In genomic region chr22:36671398-36671797, GRCh38 we compare ENCODE assay signal across 24 cellular contexts. TPM values are rescaled to one million over a fixed set of nuclear protein-coding genes. Genes with fewer than 3 reads are reported as not detected.
"Had no signal": no experiment of that assay in that cellular context is flagged by ENCODE, and none has a peak within 500 bp of the region (broad histone marks: within the 10 kb centered on the region; RNA-seq: fewer than 3 reads in every experiment).

No MANE protein-coding gene starts in this region.

- H3K4me1 ChIP-seq: spleen, testis, vagina had no signal

- H3K36me3 ChIP-seq: brain microvascular endothelial cell, spleen, vagina, WERI-Rb-1 had no signal

- DNase-seq: activated CD4-positive, alpha-beta T cell treated with anti-CD3 and anti-CD28 coated beads, Interleukin-2, amount 10 ng/mL, durations not matched to agents 7 days and 5 days; activated CD4-positive, CD25-positive, alpha-beta regulatory T cell treated with anti-CD3 and anti-CD28 coated beads, Interleukin-2, amount 50 U/mL, for 72 hours; activated T-cell treated with anti-CD3 and anti-CD28 coated beads, Interleukin-2, amount 50 U/mL, for 24 hours; aorta; brain microvascular endothelial cell; effector memory CD4-positive, alpha-beta T cell; head of caudate nucleus; hypothalamus; spleen; stimulated activated CD4-positive, alpha-beta T cell treated with anti-CD3 and anti-CD28 coated beads, Interleukin-4, amount 100 ng/mL, for 1 hour; stimulated activated naive CD4-positive, alpha-beta T cell; testis; WERI-Rb-1 had no signal

- H3K27ac Mint-ChIP-seq: activated CD4-positive, alpha-beta T cell treated with anti-CD3 and anti-CD28 coated beads, Interleukin-2, amount 10 ng/mL, durations not matched to agents 7 days and 5 days; activated naive CD4-positive, alpha-beta T cell treated with anti-CD3 and anti-CD28 coated beads, Interleukin-2, amount 50 U/mL, for 72 hours; activated T-cell treated with anti-CD3 and anti-CD28 coated beads, Interleukin-2, amount 50 U/mL, for 24 hours; activated T-helper 17 cell treated with anti-CD3 and anti-CD28 coated beads, Interleukin-2, amount 50 U/mL, for 72 hours; nephron; progenitor cell of endocrine pancreas; type B pancreatic cell had no signal

- H3K36me3 Mint-ChIP-seq: activated naive CD4-positive, alpha-beta T cell treated with anti-CD3 and anti-CD28 coated beads, Interleukin-2, amount 50 U/mL, for 72 hours; type B pancreatic cell had no signal

- H3K9me3 Mint-ChIP-seq: activated CD4-positive, alpha-beta T cell treated with anti-CD3 and anti-CD28 coated beads, Interleukin-2, amount 10 ng/mL, durations not matched to agents 7 days and 5 days; activated naive CD4-positive, alpha-beta T cell treated with anti-CD3 and anti-CD28 coated beads, Interleukin-2, amount 50 U/mL, for 72 hours; activated T-cell treated with anti-CD3 and anti-CD28 coated beads, Interleukin-2, amount 50 U/mL, for 24 hours; activated T-helper 17 cell treated with anti-CD3 and anti-CD28 coated beads, Interleukin-2, amount 50 U/mL, for 72 hours; nephron; type B pancreatic cell had no signal

- H3K4me3 ChIP-seq: spleen, testis, vagina had no signal

- H3K9me3 ChIP-seq: spleen, testis, vagina had no signal

- H3K4me3 Mint-ChIP-seq: activated CD4-positive, alpha-beta T cell treated with anti-CD3 and anti-CD28 coated beads, Interleukin-2, amount 10 ng/mL, durations not matched to agents 7 days and 5 days; activated T-cell treated with anti-CD3 and anti-CD28 coated beads, Interleukin-2, amount 50 U/mL, for 24 hours; activated T-helper 17 cell treated with anti-CD3 and anti-CD28 coated beads, Interleukin-2, amount 50 U/mL, for 72 hours; nephron; type B pancreatic cell had no signal

- H3K27ac ChIP-seq: brain microvascular endothelial cell, spleen, testis, vagina, WERI-Rb-1 had no signal

- H3K4me1 Mint-ChIP-seq: activated CD4-positive, alpha-beta T cell treated with anti-CD3 and anti-CD28 coated beads, Interleukin-2, amount 10 ng/mL, durations not matched to agents 7 days and 5 days; activated T-helper 17 cell treated with anti-CD3 and anti-CD28 coated beads, Interleukin-2, amount 50 U/mL, for 72 hours; nephron had no signal

- ATAC-seq: activated naive CD4-positive, alpha-beta T cell treated with anti-CD3 and anti-CD28 coated beads, Interleukin-2, amount 50 U/mL, for 72 hours; activated T-helper 17 cell treated with anti-CD3 and anti-CD28 coated beads, Interleukin-2, amount 50 U/mL, for 72 hours; esophagus mucosa had no signal

- H3K27me3 ChIP-seq: testis, vagina had no signal

RNA-seq across cellular contexts. Expression of gene CACNG2, which starts 32.2 kb away (rescaled TPM):
- total RNA-seq: activated CD4-positive, alpha-beta T cell treated with anti-CD3 and anti-CD28 coated beads, Interleukin-2, amount 10 ng/mL, durations not matched to agents 7 days and 5 days; activated naive CD4-positive, alpha-beta T cell treated with anti-CD3 and anti-CD28 coated beads, Interleukin-2, amount 50 U/mL, for 72 hours; activated T-helper 17 cell treated with anti-CD3 and anti-CD28 coated beads, Interleukin-2, amount 50 U/mL, for 72 hours; aorta; dermis microvascular lymphatic vessel endothelial cell; endothelial cell of umbilical vein; esophagus mucosa; progenitor cell of endocrine pancreas; spleen; vagina had no signal
- polyA plus RNA-seq: adipose tissue, endothelial cell of umbilical vein, liver, spleen had no signal
